Comparison of ENCODE assay signal across 27 cellular contexts in genomic region chr11:74923125-74923524, GRCh38.
"Had no signal": no experiment of that assay in that cellular context is flagged by ENCODE, and none has a peak within 500 bp of the region (broad histone marks: within the 10 kb centered on the region; RNA-seq: fewer than 3 reads in every experiment).

No MANE protein-coding gene starts in this region.

- ATAC-seq: activated CD8-positive, alpha-beta T cell treated with anti-CD3 and anti-CD28 coated beads, Interleukin-2, amount 10 ng/mL, durations not matched to agents 7 days and 5 days; body of pancreas; PC-3 had no signal

- H3K4me3 ChIP-seq: ascending aorta, body of pancreas, breast epithelium, Peyer's patch, SJSA1 had no signal

- H3K4me2 ChIP-seq: SK-N-SH had no signal

- DNase-seq: activated CD4-positive, alpha-beta T cell treated with anti-CD3 and anti-CD28 coated beads, Interleukin-2, amount 10 ng/mL, durations not matched to agents 24 days and 14 days; activated CD4-positive, alpha-beta T cell treated with anti-CD3 and anti-CD28 coated beads, Interleukin-2, amount 50 U/mL, for 4 hours; activated gamma-delta T cell; activated naive CD4-positive, alpha-beta T cell treated with Interleukin-2 at 50 U/mL for 16 hours; activated naive CD8-positive, alpha-beta T cell treated with anti-CD3 and anti-CD28 coated beads, Interleukin-2, amount 10 ng/mL, durations not matched to agents 7 days and 5 days; activated T-cell treated with anti-CD3 and anti-CD28 coated beads, Interleukin-2, amount 50 U/mL, for 24 hours; amygdala; body of pancreas; caudate nucleus; NCI-H1048; NCI-H1105 treated with DMSO at 0.1 percent for 48 hours; NCI-H1436; NCI-H1694; NCI-H1930; NCI-H2081 treated with DMSO at 0.1 percent for 48 hours; NCI-H226; NCI-H446 treated with DMSO at 0.1 percent for 48 hours; NCI-H524 treated with DMSO at 0.1 percent for 48 hours; PC-3; Peyer's patch; RPMI8226; SHP77 treated with DMSO at 0.1 percent for 48 hours; SK-N-SH had no signal

- H3K36me3 ChIP-seq: breast epithelium, SJSA1 had no signal

- H3K4me1 ChIP-seq: ascending aorta, body of pancreas, breast epithelium, Peyer's patch, SJSA1 had no signal

- H3K27ac ChIP-seq: body of pancreas, breast epithelium, Peyer's patch, SJSA1 had no signal

- H3K9ac ChIP-seq: SK-N-SH had no signal

- H3K9me3 ChIP-seq: ascending aorta, body of pancreas, breast epithelium, Peyer's patch, SJSA1, SK-N-SH had no signal

- H3K27me3 ChIP-seq: ascending aorta, body of pancreas, breast epithelium, Peyer's patch, SJSA1 had no signal
